1 cellular context compared by ENCODE assay signal in the genomic region with DNA sequence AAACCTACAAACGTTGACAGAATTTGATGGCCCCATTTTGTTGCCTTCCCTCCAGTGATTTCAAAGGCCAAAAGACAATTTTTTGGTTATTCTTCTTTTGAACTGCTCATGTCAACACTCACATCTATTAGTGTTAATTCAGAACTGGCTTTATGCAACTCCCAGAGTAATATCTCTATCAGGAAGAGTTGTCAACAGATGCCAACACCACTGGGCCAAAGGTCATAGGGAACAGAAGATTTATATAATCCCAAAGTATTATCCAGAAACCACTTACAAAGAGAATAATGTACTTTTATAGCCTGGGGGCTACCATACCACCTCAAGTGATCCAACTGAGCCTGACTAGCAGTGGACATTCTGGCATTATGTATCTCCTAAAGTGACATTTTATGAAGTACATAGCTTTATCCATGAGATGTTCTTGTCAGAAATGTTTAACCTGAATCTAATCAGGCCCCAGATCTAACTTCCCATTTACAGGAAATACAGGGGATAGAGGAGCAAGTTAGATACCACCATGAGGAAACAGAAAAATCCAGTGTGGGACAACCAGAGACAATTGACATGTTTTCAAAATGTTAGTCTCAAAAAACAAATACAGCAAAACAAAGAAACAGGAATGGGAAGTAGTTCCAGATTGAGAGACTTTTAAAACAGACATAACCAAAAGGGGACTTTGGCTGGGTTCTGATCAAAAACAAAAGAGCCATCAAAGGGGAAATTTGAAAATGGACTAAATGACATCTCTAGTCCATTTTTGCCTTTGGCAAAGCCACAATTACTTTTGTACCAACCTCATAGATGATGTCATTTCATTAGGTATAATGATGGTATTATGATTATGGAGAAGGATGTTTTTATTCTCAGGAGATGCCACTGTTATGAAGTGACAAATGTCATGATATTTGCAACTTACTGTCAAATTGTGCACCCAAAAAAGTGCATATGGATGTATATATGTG.
TF ChIP-seq lines count a peak whose summit lies in the region.

No MANE protein-coding gene starts in this region.

TF ChIP-seq in SK-N-SH treated with all-trans-retinoic acid at 6 μM for 48 hours, 23 proteins besides CTCF, POLR2A, EP300 and RAD21 (continued from another document):
- TF ChIP-seq, protein P1, sequence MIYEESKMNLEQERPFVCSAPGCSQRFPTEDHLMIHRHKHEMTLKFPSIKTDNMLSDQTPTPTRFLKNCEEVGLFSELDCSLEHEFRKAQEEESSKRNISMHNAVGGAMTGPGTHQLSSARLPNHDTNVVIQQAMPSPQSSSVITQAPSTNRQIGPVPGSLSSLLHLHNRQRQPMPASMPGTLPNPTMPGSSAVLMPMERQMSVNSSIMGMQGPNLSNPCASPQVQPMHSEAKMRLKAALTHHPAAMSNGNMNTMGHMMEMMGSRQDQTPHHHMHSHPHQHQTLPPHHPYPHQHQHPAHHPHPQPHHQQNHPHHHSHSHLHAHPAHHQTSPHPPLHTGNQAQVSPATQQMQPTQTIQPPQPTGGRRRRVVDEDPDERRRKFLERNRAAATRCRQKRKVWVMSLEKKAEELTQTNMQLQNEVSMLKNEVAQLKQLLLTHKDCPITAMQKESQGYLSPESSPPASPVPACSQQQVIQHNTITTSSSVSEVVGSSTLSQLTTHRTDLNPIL (CRISPR knock-in tag; IDR thresholded peaks at IDR 0.05; ENCODE audit: low read depth): no peak
- no peak for TF ChIP-seq BACH2 (CRISPR knock-in tag; IDR thresholded peaks at IDR 0.05; ENCODE audit: borderline replicate concordance)
- no peak for TF ChIP-seq GLIS3 (CRISPR knock-in tag; IDR thresholded peaks at IDR 0.05)
- TF ChIP-seq, protein P2, sequence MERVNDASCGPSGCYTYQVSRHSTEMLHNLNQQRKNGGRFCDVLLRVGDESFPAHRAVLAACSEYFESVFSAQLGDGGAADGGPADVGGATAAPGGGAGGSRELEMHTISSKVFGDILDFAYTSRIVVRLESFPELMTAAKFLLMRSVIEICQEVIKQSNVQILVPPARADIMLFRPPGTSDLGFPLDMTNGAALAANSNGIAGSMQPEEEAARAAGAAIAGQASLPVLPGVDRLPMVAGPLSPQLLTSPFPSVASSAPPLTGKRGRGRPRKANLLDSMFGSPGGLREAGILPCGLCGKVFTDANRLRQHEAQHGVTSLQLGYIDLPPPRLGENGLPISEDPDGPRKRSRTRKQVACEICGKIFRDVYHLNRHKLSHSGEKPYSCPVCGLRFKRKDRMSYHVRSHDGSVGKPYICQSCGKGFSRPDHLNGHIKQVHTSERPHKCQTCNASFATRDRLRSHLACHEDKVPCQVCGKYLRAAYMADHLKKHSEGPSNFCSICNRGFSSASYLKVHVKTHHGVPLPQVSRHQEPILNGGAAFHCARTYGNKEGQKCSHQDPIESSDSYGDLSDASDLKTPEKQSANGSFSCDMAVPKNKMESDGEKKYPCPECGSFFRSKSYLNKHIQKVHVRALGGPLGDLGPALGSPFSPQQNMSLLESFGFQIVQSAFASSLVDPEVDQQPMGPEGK (CRISPR knock-in tag; IDR thresholded peaks at IDR 0.05; ENCODE audit: borderline replicate concordance): no peak
- TF ChIP-seq ZFP30 (CRISPR knock-in tag; IDR thresholded peaks at IDR 0.05): no peak
- no peak for TF ChIP-seq OSR1 (CRISPR knock-in tag; IDR thresholded peaks at IDR 0.05)
- TF ChIP-seq, protein P3, sequence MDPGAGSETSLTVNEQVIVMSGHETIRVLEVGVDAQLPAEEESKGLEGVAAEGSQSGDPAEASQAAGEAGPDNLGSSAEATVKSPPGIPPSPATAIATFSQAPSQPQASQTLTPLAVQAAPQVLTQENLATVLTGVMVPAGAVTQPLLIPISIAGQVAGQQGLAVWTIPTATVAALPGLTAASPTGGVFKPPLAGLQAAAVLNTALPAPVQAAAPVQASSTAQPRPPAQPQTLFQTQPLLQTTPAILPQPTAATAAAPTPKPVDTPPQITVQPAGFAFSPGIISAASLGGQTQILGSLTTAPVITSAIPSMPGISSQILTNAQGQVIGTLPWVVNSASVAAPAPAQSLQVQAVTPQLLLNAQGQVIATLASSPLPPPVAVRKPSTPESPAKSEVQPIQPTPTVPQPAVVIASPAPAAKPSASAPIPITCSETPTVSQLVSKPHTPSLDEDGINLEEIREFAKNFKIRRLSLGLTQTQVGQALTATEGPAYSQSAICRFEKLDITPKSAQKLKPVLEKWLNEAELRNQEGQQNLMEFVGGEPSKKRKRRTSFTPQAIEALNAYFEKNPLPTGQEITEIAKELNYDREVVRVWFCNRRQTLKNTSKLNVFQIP (CRISPR knock-in tag; IDR thresholded peaks at IDR 0.05; ENCODE audit: borderline replicate concordance, low read depth): no peak
- TF ChIP-seq ESRRG (CRISPR knock-in tag; IDR thresholded peaks at IDR 0.05): no peak
- TF ChIP-seq ZNF8 (CRISPR knock-in tag; IDR thresholded peaks at IDR 0.05): no peak
- TF ChIP-seq TCF4 (CRISPR knock-in tag; IDR thresholded peaks at IDR 0.05; ENCODE audit: borderline replicate concordance): no peak
- TF ChIP-seq, protein P4, sequence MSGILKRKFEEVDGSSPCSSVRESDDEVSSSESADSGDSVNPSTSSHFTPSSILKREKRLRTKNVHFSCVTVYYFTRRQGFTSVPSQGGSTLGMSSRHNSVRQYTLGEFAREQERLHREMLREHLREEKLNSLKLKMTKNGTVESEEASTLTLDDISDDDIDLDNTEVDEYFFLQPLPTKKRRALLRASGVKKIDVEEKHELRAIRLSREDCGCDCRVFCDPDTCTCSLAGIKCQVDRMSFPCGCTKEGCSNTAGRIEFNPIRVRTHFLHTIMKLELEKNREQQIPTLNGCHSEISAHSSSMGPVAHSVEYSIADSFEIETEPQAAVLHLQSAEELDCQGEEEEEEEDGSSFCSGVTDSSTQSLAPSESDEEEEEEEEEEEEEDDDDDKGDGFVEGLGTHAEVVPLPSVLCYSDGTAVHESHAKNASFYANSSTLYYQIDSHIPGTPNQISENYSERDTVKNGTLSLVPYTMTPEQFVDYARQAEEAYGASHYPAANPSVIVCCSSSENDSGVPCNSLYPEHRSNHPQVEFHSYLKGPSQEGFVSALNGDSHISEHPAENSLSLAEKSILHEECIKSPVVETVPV (CRISPR knock-in tag; IDR thresholded peaks at IDR 0.05): no peak
- TF ChIP-seq TOX (CRISPR knock-in tag; IDR thresholded peaks at IDR 0.05; ENCODE audit: borderline replicate concordance): no peak
